Comparison of ENCODE assay signal across 17 cellular contexts in genomic region chr5:11311731-11312130, GRCh38.
A peak's percentile ranks its signal among the peaks of the same experiment; 100 is the strongest.
DNase-seq lines count a peak whose midpoint lies in the region; ATAC-seq, FAIRE-seq and TF ChIP-seq lines count a peak whose summit lies in the region.
"Had no signal": no experiment of that assay in that cellular context is flagged by ENCODE, and none has a peak within 500 bp of the region (broad histone marks: within the 10 kb centered on the region; RNA-seq: fewer than 3 reads in every experiment).

No MANE protein-coding gene starts in this region.

- POLR2A ChIA-PET in K562 (lab: Yijun Ruan, JAX), result no interaction called here
- POLR2A ChIA-PET in naive thymus-derived CD4-positive, alpha-beta T cell (lab: Charles Lee), result no interaction called here

- H3K9ac ChIP-seq in H9 (ENCODE audit: extremely low read depth, insufficient read length, low read length) (no peak overlapping the region), K562 (ENCODE audit: insufficient read depth in 1 of 2, low read depth in 2 of 2, low read length in 2 of 2) (no peak overlapping the region), mesenchymal stem cell (ENCODE audit: low read length) (no peak overlapping the region)
- H3K9ac ChIP-seq: BLaER1, GM23248 had no signal

- CTCF ChIA-PET in K562 (lab: Yijun Ruan, JAX; ENCODE audit: low intra/inter-chr PET ratio), result no interaction called here
- CTCF ChIA-PET in naive thymus-derived CD4-positive, alpha-beta T cell (lab: Charles Lee), result no interaction called here

- no peak overlapping the region for H3K4me2 ChIP-seq in H9 (ENCODE audit: insufficient read depth, insufficient read length, low read length)
- H3K4me2 ChIP-seq in K562 (ENCODE audit: insufficient read depth, low read length), result no peak overlapping the region
- H3K4me2 ChIP-seq in mesenchymal stem cell (ENCODE audit: low read length, poor library complexity, severe bottlenecking), result no peak overlapping the region
- H3K4me2 ChIP-seq: BLaER1 had no signal

- H3K14ac ChIP-seq in H9 (ENCODE audit: insufficient read depth, low read length), result no peak overlapping the region
- H3K14ac ChIP-seq in mesenchymal stem cell (ENCODE audit: low read length in 2 of 2), result no peak overlapping the region

- H2BK120ac ChIP-seq in H9 (ENCODE audit: low read depth, low read length, poor library complexity, severe bottlenecking), result no peak overlapping the region
- no peak overlapping the region for H2BK120ac ChIP-seq in mesenchymal stem cell (ENCODE audit: low read depth, low read length)

- no peak overlapping the region for H2BK20ac ChIP-seq in H9 (ENCODE audit: low read depth, low read length, poor library complexity, severe bottlenecking)

- FAIRE-seq in K562 (lab: Jason Lieb, UNC), result no peak
- FAIRE-seq: H54 had no signal

- in situ Hi-C loops in K562 (cut with MboI), result no loop called here

- no peak overlapping the region; the same call in 1 of the 2 replicates for H3K4ac ChIP-seq in H9 (ENCODE audit: low read depth, low read length)
- no peak overlapping the region for H3K4ac ChIP-seq in mesenchymal stem cell (ENCODE audit: low read depth in 1 of 2, low read length in 2 of 2)

- intact Hi-C loops in K562 (cut with micrococcal nuclease), result no loop called here
- intact Hi-C loops in naive thymus-derived CD4-positive, alpha-beta T cell (cut with micrococcal nuclease), result no loop called here
- intact Hi-C loops in sciatic nerve (cut with DNase I), result no loop called here

- H3K4me1 Mint-ChIP-seq in H9, result peaks cover 4 to 5% of the 10 kb centered on the region in 2 experiments; a peak in 3 of 4 replicates
- H3K4me1 Mint-ChIP-seq in naive thymus-derived CD4-positive, alpha-beta T cell, result no peaks in the 10 kb centered on the region
- no peaks in the 10 kb centered on the region for H3K4me1 Mint-ChIP-seq in effector memory CD8-positive, alpha-beta T cell (ENCODE audit: low read depth in 2 of 2)
- no peaks in the 10 kb centered on the region for H3K4me1 Mint-ChIP-seq in HFFc6 (ENCODE audit: low read depth)
- H3K4me1 Mint-ChIP-seq: CD14-positive monocyte; CD4-positive, alpha-beta memory T cell had no signal

- no peak overlapping the region for H4K5ac ChIP-seq in H9 (ENCODE audit: insufficient read length, low read depth, low read length)

- no peak for TF ChIP-seq RAD21 in K562 (CRISPR knock-in tag; conservative IDR thresholded peaks at IDR 0.05 in 1 of 2, IDR thresholded peaks at IDR 0.05 in 1 of 2)

- no peak overlapping the region for H3K27ac ChIP-seq in H9 (ENCODE audit: insufficient read length, low read depth, low read length)
- H3K27ac ChIP-seq in K562 (ENCODE audit: extremely low read depth, low read depth, low read length), result no peak overlapping the region
- no peak overlapping the region for H3K27ac ChIP-seq in naive thymus-derived CD4-positive, alpha-beta T cell (ENCODE audit: low read depth, low read length)
- H3K27ac ChIP-seq in mesenchymal stem cell (ENCODE audit: low read length, poor library complexity, severe bottlenecking), result no peak overlapping the region
- H3K27ac ChIP-seq: BLaER1, GM23248 had no signal

- peak overlapping the region; percentile 47 for H4K8ac ChIP-seq in H9 (replicated peaks; ENCODE audit: insufficient read length, low read depth, low read length)
- no peak overlapping the region for H4K8ac ChIP-seq in mesenchymal stem cell (ENCODE audit: low read length)

- H3T11ph ChIP-seq in H9 (ENCODE audit: low read length), result no peak overlapping the region

- ATAC-seq in K562 (no peak), sciatic nerve (peak; percentile 20)
- ATAC-seq in naive thymus-derived CD4-positive, alpha-beta T cell, result peak; percentile 20
- ATAC-seq in effector memory CD8-positive, alpha-beta T cell (replicated peaks), result no peak
- ATAC-seq: HCT116 had no signal

- WGBS in H9 (ENCODE audit: extremely low coverage, insufficient read length, low lambda C conversion rate), result 100% methylated on average over 3 of the region's 3 CpGs
- 0% methylated on average over 3 of the region's 3 CpGs for WGBS in K562 (ENCODE audit: insufficient coverage, low coverage, missing lambda C conversion rate)
- 83% methylated on average over 3 of the region's 3 CpGs for WGBS in mesenchymal stem cell

- H3K79me2 ChIP-seq in H9 (ENCODE audit: insufficient read depth, low read length), result no peaks in the 10 kb centered on the region
- no peaks in the 10 kb centered on the region for H3K79me2 ChIP-seq in K562 (ENCODE audit: control insufficient read depth, insufficient read depth, low read length)

- H3K4me1 ChIP-seq in H9 (ENCODE audit: insufficient read depth, low read length) (no peaks in the 10 kb centered on the region), K562 (replicated peaks in 1 of 2; ENCODE audit: control insufficient read depth in 2 of 2, insufficient read depth in 2 of 2, low read length in 2 of 2) (no peaks in the 10 kb centered on the region), mesenchymal stem cell (ENCODE audit: control insufficient read depth, insufficient read depth, low read depth, low read length) (no peaks in the 10 kb centered on the region)
- H3K4me1 ChIP-seq in naive thymus-derived CD4-positive, alpha-beta T cell (ENCODE audit: control insufficient read depth in 2 of 2, insufficient read depth in 2 of 2, low read length in 2 of 2), result no peaks in the 10 kb centered on the region
- H3K4me1 ChIP-seq: BLaER1 had no signal

- H3K56ac ChIP-seq in H9 (ENCODE audit: insufficient read length, low read depth, low read length), result peak overlapping the region; percentile 85

- DNase-seq in H9 (no peak), K562 (ENCODE audit: extremely low read depth in 1 of 4, low spot score in 3 of 4) (no peak), sciatic nerve (ENCODE audit: low spot score) (no peak), GM19238 (ENCODE audit: insufficient read length, low spot score) (no peak), mesenchymal stem cell (no peak), HFFc6 (no peak)
- no peak for DNase-seq in naive thymus-derived CD4-positive, alpha-beta T cell
- DNase-seq in effector memory CD8-positive, alpha-beta T cell, result no peak
- DNase-seq: 8988T; CD4-positive, alpha-beta memory T cell; DMS79 treated with DMSO at 0.1 percent for 48 hours; GF-D8; GM23248 had no signal

- H2BK12ac ChIP-seq in H9 (ENCODE audit: insufficient read length, low read depth, low read length) (no peak overlapping the region), mesenchymal stem cell (ENCODE audit: low read length in 2 of 2) (no peak overlapping the region)

- H3K9me3 ChIP-seq in H9 (ENCODE audit: control insufficient read depth, low read depth, low read length) (no peaks in the 10 kb centered on the region), K562 (replicated peaks; ENCODE audit: control insufficient read depth, insufficient read depth, low read depth, low read length) (no peaks in the 10 kb centered on the region), mesenchymal stem cell (ENCODE audit: control insufficient read depth, low read length) (no peaks in the 10 kb centered on the region)
- no peaks in the 10 kb centered on the region for H3K9me3 ChIP-seq in naive thymus-derived CD4-positive, alpha-beta T cell (ENCODE audit: control insufficient read depth in 2 of 3, low read length in 3 of 3)

- H3K36me3 ChIP-seq in K562 (ENCODE audit: control insufficient read depth, insufficient read depth, low read length), result no peaks in the 10 kb centered on the region
- no peaks in the 10 kb centered on the region for H3K36me3 ChIP-seq in naive thymus-derived CD4-positive, alpha-beta T cell (ENCODE audit: control insufficient read depth in 2 of 3, insufficient read depth in 3 of 3, low read length in 3 of 3)
- no peaks in the 10 kb centered on the region for H3K36me3 ChIP-seq in mesenchymal stem cell (ENCODE audit: control insufficient read depth in 1 of 2, insufficient read depth in 2 of 2, low read depth in 1 of 2, low read length in 2 of 2)
- H3K36me3 ChIP-seq: BLaER1 had no signal

- H3K4me3 ChIP-seq in K562, result no peak overlapping the region
- no peak overlapping the region for H3K4me3 ChIP-seq in naive thymus-derived CD4-positive, alpha-beta T cell (ENCODE audit: low read length)
- H3K4me3 ChIP-seq in mesenchymal stem cell (ENCODE audit: insufficient read depth in 1 of 2, low read depth in 1 of 2, low read length in 2 of 2), result no peak overlapping the region
- H3K4me3 ChIP-seq: BLaER1, GM23248 had no signal

- H3K23ac ChIP-seq in H9 (ENCODE audit: insufficient read length, low read depth, low read length), result peak overlapping the region; percentile 20
- H3K23ac ChIP-seq in mesenchymal stem cell (ENCODE audit: low read length in 2 of 2), result no peak overlapping the region

- H3K9me3 Mint-ChIP-seq in H9 (no peaks in the 10 kb centered on the region), HFFc6 (0 out of 2 replicates have a peak, but pooled peaks cover 5% of the 10 kb centered on the region)
- peaks cover 0 to 7% (median 0%) of the 10 kb centered on the region in 11 donors for H3K9me3 Mint-ChIP-seq in naive thymus-derived CD4-positive, alpha-beta T cell
- H3K9me3 Mint-ChIP-seq in effector memory CD8-positive, alpha-beta T cell, result no peaks in the 10 kb centered on the region

- no peaks in the 10 kb centered on the region for H3K23me2 ChIP-seq in H9 (ENCODE audit: insufficient read length, low read depth, low read length, poor library complexity, severe bottlenecking)

- H2AK5ac ChIP-seq in H9 (ENCODE audit: insufficient read length, low read length) (no peak overlapping the region), mesenchymal stem cell (ENCODE audit: low read length, severe bottlenecking) (no peak overlapping the region)

- H3K27me3 Mint-ChIP-seq in H9 (ENCODE audit: low read depth), result no peaks in the 10 kb centered on the region
- H3K27me3 Mint-ChIP-seq in naive thymus-derived CD4-positive, alpha-beta T cell, result peaks cover 0 to 5% (median 0%) of the 10 kb centered on the region in 5 donors
- no peaks in the 10 kb centered on the region for H3K27me3 Mint-ChIP-seq in effector memory CD8-positive, alpha-beta T cell
- H3K27me3 Mint-ChIP-seq in HFFc6 (ENCODE audit: insufficient read depth), result no peaks in the 10 kb centered on the region
- H3K27me3 Mint-ChIP-seq: CD4-positive, alpha-beta memory T cell had no signal

- H3K79me1 ChIP-seq in H9 (ENCODE audit: insufficient read depth, low read depth, low read length, poor library complexity, severe bottlenecking) (no peaks in the 10 kb centered on the region), mesenchymal stem cell (replicated peaks; ENCODE audit: low read length, poor library complexity, severe bottlenecking) (no peaks in the 10 kb centered on the region)

- H3K27ac Mint-ChIP-seq in H9, result no peak overlapping the region
- no peak overlapping the region for H3K27ac Mint-ChIP-seq in naive thymus-derived CD4-positive, alpha-beta T cell
- H3K27ac Mint-ChIP-seq in effector memory CD8-positive, alpha-beta T cell, result no peak overlapping the region
- H3K27ac Mint-ChIP-seq in HFFc6, result no peak overlapping the region
- H3K27ac Mint-ChIP-seq: CD14-positive monocyte; CD4-positive, alpha-beta memory T cell had no signal

- TF ChIP-seq EP300 in K562 (IDR thresholded peaks at IDR 0.05; ENCODE audit: low read length), result no peak

- no TSS peak for BruUV-seq in K562 (replicated peaks; lab: Mats Ljungman, UMichigan)

- H3K9me1 ChIP-seq in K562 (ENCODE audit: control insufficient read depth, insufficient read depth, low read length), result no peaks in the 10 kb centered on the region

- H4K91ac ChIP-seq in H9 (ENCODE audit: insufficient read length, low read depth, low read length) (no peak overlapping the region), mesenchymal stem cell (ENCODE audit: low read length) (no peak overlapping the region)

- H3K27me3 ChIP-seq in H9 (ENCODE audit: insufficient read depth, low read length) (no peaks in the 10 kb centered on the region), K562 (ENCODE audit: control insufficient read depth in 2 of 2, insufficient read depth in 2 of 2, low read length in 2 of 2) (no peaks in the 10 kb centered on the region), mesenchymal stem cell (ENCODE audit: control insufficient read depth in 1 of 2, insufficient read depth in 1 of 2, low read length in 2 of 2) (no peaks in the 10 kb centered on the region)
- H3K27me3 ChIP-seq in naive thymus-derived CD4-positive, alpha-beta T cell (ENCODE audit: control insufficient read depth in 2 of 2, insufficient read depth in 2 of 2, low read length in 2 of 2), result no peaks in the 10 kb centered on the region
- H3K27me3 ChIP-seq: BLaER1 had no signal

- no peak overlapping the region for H2BK5ac ChIP-seq in H9 (ENCODE audit: insufficient read length, low read length)
- no peak overlapping the region for H2BK5ac ChIP-seq in mesenchymal stem cell (ENCODE audit: low read depth, low read length, poor library complexity, severe bottlenecking)

- H3K18ac ChIP-seq in H9 (ENCODE audit: insufficient read length, low read depth, low read length) (no peak overlapping the region), mesenchymal stem cell (ENCODE audit: low read depth in 1 of 2, low read length in 2 of 2) (no peak overlapping the region)

- H2BK15ac ChIP-seq in H9 (ENCODE audit: low read depth, low read length), result no peak overlapping the region
- H2BK15ac ChIP-seq in mesenchymal stem cell (ENCODE audit: low read depth, poor library complexity, severe bottlenecking), result no peak overlapping the region

- H2AFZ ChIP-seq in H9 (ENCODE audit: low read length), result no peak overlapping the region
- H2AFZ ChIP-seq in K562 (ENCODE audit: low read depth, low read length), result no peak overlapping the region
- H2AFZ ChIP-seq in mesenchymal stem cell (ENCODE audit: low read depth, low read length), result no peak overlapping the region
- H2AFZ ChIP-seq: GM23248 had no signal

- TF ChIP-seq POLR2A in K562 (conservative IDR thresholded peaks at IDR 0.05), result no peak

- H3K36me3 Mint-ChIP-seq in H9 (ENCODE audit: insufficient read depth in 1 of 3, low read depth in 3 of 3), result no peaks in the 10 kb centered on the region
- no peaks in the 10 kb centered on the region for H3K36me3 Mint-ChIP-seq in naive thymus-derived CD4-positive, alpha-beta T cell
- H3K36me3 Mint-ChIP-seq in effector memory CD8-positive, alpha-beta T cell (ENCODE audit: insufficient read depth), result no peaks in the 10 kb centered on the region
- no peaks in the 10 kb centered on the region for H3K36me3 Mint-ChIP-seq in HFFc6 (ENCODE audit: low read depth)
- H3K36me3 Mint-ChIP-seq: CD4-positive, alpha-beta memory T cell had no signal

- H3K4me3 Mint-ChIP-seq in H9 (no peak overlapping the region), HFFc6 (no peak overlapping the region)
- H3K4me3 Mint-ChIP-seq in naive thymus-derived CD4-positive, alpha-beta T cell, result no peak overlapping the region
- no peak overlapping the region for H3K4me3 Mint-ChIP-seq in effector memory CD8-positive, alpha-beta T cell
- H3K4me3 Mint-ChIP-seq: CD14-positive monocyte; CD4-positive, alpha-beta memory T cell had no signal

- no peak for TF ChIP-seq CTCF in H9 (conservative IDR thresholded peaks at IDR 0.05)
- no peak for TF ChIP-seq CTCF in K562 (IDR thresholded peaks at IDR 0.05 in 2 of 3, conservative IDR thresholded peaks at IDR 0.05 in 1 of 3; ENCODE audit: insufficient read depth in 2 of 3, low read depth in 1 of 3, low read length in 3 of 3)
- TF ChIP-seq CTCF in HFFc6 (IDR thresholded peaks at IDR 0.05), result no peak

- H4K20me1 ChIP-seq in H9 (ENCODE audit: control insufficient read depth, insufficient read depth, insufficient read length) (no peaks in the 10 kb centered on the region), K562 (replicated peaks; ENCODE audit: control insufficient read depth, insufficient read depth, low read length) (no peaks in the 10 kb centered on the region)
- H4K20me1 ChIP-seq: BLaER1 had no signal

Comparison
In these comparisons a context has a peak if more than half of its experiments do, and no peak if none do; other contexts are left out.
1. ATAC-seq: peak in naive thymus-derived CD4-positive, alpha-beta T cell (single experiment) and sciatic nerve (single experiment); none in K562 (single experiment) and effector memory CD8-positive, alpha-beta T cell (single experiment).